In genomic region chr10:103693070-103693811, GRCh38 we compare ENCODE assay signal across 9 cellular contexts.
DNase-seq lines count a peak whose midpoint lies in the region; ATAC-seq, FAIRE-seq and TF ChIP-seq lines count a peak whose summit lies in the region.
"Had no signal": no experiment of that assay in that cellular context is flagged by ENCODE, and none has a peak within 500 bp of the region (broad histone marks: within the 10 kb centered on the region; RNA-seq: fewer than 3 reads in every experiment).

No MANE protein-coding gene starts in this region.

- H3K56ac ChIP-seq in H1 (replicated peaks; ENCODE audit: insufficient read length, low read depth, low read length): no peak overlapping the region

- intact Hi-C loops in pancreas (cut with DNase I): loop anchor here in 1 of 3 donors (10.0 kb wide), 1 partner anchor 278 kb away; no protein-coding TSS in a partner anchor
- intact Hi-C loops in right lobe of liver (cut with DNase I): loop anchor here in 1 of 2 donors (5.0 kb wide), 1 partner anchor 91 kb away; no protein-coding TSS in a partner anchor

- H2BK12ac ChIP-seq in H1 (ENCODE audit: low read depth, low read length): peak overlapping the region; percentile 75; the same call in 1 of the 2 replicates

- H3K4me1 ChIP-seq in H1 (replicated peaks in 1 of 4; ENCODE audit: control insufficient read depth in 3 of 4, insufficient read depth in 4 of 4, low read length in 3 of 4) (peaks cover 3 to 18% (median 14%) of the 10 kb centered on the region in 4 experiments), pancreas (no peaks in the 10 kb centered on the region), right lobe of liver (no peaks in the 10 kb centered on the region)

- no peak for TF ChIP-seq EP300 in H1 (IDR thresholded peaks at IDR 0.05; ENCODE audit: borderline replicate concordance in 1 of 2, low read depth in 2 of 2, low read length in 2 of 2)

- H3K4ac ChIP-seq in H1 (replicated peaks; ENCODE audit: insufficient read length, low read depth, low read length): no peak overlapping the region

- ATAC-seq in HG02870 (IDR thresholded peaks at IDR 0.05; ENCODE audit: unreplicated experiment) (peak; percentile 9), pancreas (peak in 3 of 4 donors; percentile 11 to 39 (median 35)), HG02623 (IDR thresholded peaks at IDR 0.05; ENCODE audit: unreplicated experiment) (no peak), right lobe of liver (no peak)
- ATAC-seq in activated CD4-positive, CD25-positive, alpha-beta regulatory T cell treated with anti-CD3 and anti-CD28 coated beads, Interleukin-2, amount 50 U/mL, for 24 hours: peak; percentile 28 to 32

- H3K27me3 ChIP-seq in H1 (replicated peaks in 1 of 4; ENCODE audit: control insufficient read depth in 3 of 4, extremely low read depth in 1 of 4, insufficient read depth in 3 of 4, low read length in 3 of 4) (peaks cover 7 to 37% (median 34%) of the 10 kb centered on the region in 4 experiments), pancreas (no peaks in the 10 kb centered on the region), right lobe of liver (no peaks in the 10 kb centered on the region)

- POLR2A ChIA-PET in H1 (lab: Charles Lee; ENCODE audit: partially characterized antibody): interaction anchor here (1.4 kb wide), 1 partner anchor 32 kb away, joined by 3 read pairs; no protein-coding TSS in a partner anchor

- no peak for TF ChIP-seq RAD21 in H1 (IDR thresholded peaks at IDR 0.05 in 1 of 2, conservative IDR thresholded peaks at IDR 0.05 in 1 of 2; ENCODE audit: low read depth in 2 of 2, low read length in 2 of 2)

- TF ChIP-seq CTCF in H1 (IDR thresholded peaks at IDR 0.05; ENCODE audit: control extremely low read depth in 1 of 3, insufficient read depth in 1 of 3, low read depth in 1 of 3, low read length in 3 of 3): no peak
- no peak for TF ChIP-seq CTCF in pancreas (IDR thresholded peaks at IDR 0.05)
- TF ChIP-seq CTCF in right lobe of liver (IDR thresholded peaks at IDR 0.05): no peak

- H2BK20ac ChIP-seq in H1 (ENCODE audit: low read length): no peak overlapping the region

- peak overlapping the region; percentile 69 to 97 for H3K4me2 ChIP-seq in H1 (ENCODE audit: insufficient read depth in 1 of 2, low read depth in 2 of 2, low read length in 2 of 2)

- FAIRE-seq in H1 (lab: Jason Lieb, UNC) (no peak), pancreas (lab: Jason Lieb, UNC) (no peak)

- TF ChIP-seq POLR2A in H1 (IDR thresholded peaks at IDR 0.05; ENCODE audit: control extremely low read depth in 1 of 2, low read depth in 2 of 2, low read length in 2 of 2): no peak
- no peak for TF ChIP-seq POLR2A in right lobe of liver (IDR thresholded peaks at IDR 0.05)

- H2BK15ac ChIP-seq in H1 (ENCODE audit: low read length): no peak overlapping the region

- 0 out of 2 replicates have a peak overlapping the region, but pooled peaks have one; percentile 1 for H3K18ac ChIP-seq in H1 (ENCODE audit: extremely low read depth, low read length)

- H3K79me1 ChIP-seq in H1 (ENCODE audit: low read depth, low read length): no peaks in the 10 kb centered on the region

- no peak overlapping the region for H4K5ac ChIP-seq in H1 (ENCODE audit: insufficient read length, low read depth, low read length)

- H3K4me3 ChIP-seq in H1 (ENCODE audit: extremely low read depth in 1 of 4, insufficient read depth in 2 of 4, low read depth in 3 of 4, low read length in 4 of 4): peak overlapping the region; percentile 24 to 81 (median 54)
- H3K4me3 ChIP-seq in pancreas: peak overlapping the region in 2 of 4 donors; percentile 16 to 30
- H3K4me3 ChIP-seq in right lobe of liver: no peak overlapping the region

- DNase-seq in NCI-H510A treated with DMSO at 0.1 percent for 48 hours (lab: John Stamatoyannopoulos, UW): peak; percentile 35
- DNase-seq in NCI-H510A (lab: John Stamatoyannopoulos, UW): no peak
- DNase-seq in H1 (ENCODE audit: low read depth in 1 of 2, low spot score in 2 of 2): peak in 1 of 2 experiments; percentile 68
- no peak for DNase-seq in pancreas
- DNase-seq in right lobe of liver: no peak

- 4% methylated on average over 27 of the region's 62 CpGs; no CpG with 5 or more reads in 1 of the 2 experiments for WGBS in H1 (ENCODE audit: extremely low coverage in 1 of 2, insufficient coverage in 1 of 2, insufficient read length in 1 of 2, insufficient replicate concordance in 2 of 2, low coverage in 1 of 2, low lambda C conversion rate in 2 of 2, missing lambda C conversion rate in 1 of 2), 2 experiments
- WGBS in pancreas, 2 donors: 4 to 5% methylated on average over 43 to 62 of the region's 62 CpGs
- WGBS in right lobe of liver (ENCODE audit: insufficient coverage, low coverage, low lambda C conversion rate, missing lambda C conversion rate): 48% methylated on average over 11 of the region's 62 CpGs

- H3K14ac ChIP-seq in H1 (ENCODE audit: insufficient read length): no peak overlapping the region

- H4K20me1 ChIP-seq in H1 (replicated peaks in 1 of 2; ENCODE audit: control insufficient read depth in 1 of 2, insufficient read depth in 2 of 2, low read length in 2 of 2): peaks cover 0 to 2% of the 10 kb centered on the region in 2 experiments

- H3K9ac ChIP-seq in H1 (replicated peaks in 1 of 4; ENCODE audit: extremely low read depth in 1 of 4, low read depth in 3 of 4, low read length in 3 of 4): no peak overlapping the region

- CTCF ChIA-PET in H1 (lab: Charles Lee; ENCODE audit: partially characterized antibody): no interaction called here

- no peak overlapping the region for H2AK5ac ChIP-seq in H1 (ENCODE audit: low read depth, low read length)

- no peak overlapping the region for H2BK120ac ChIP-seq in H1 (replicated peaks; ENCODE audit: low read depth, low read length)

- peaks cover 17% of the 10 kb centered on the region; the same call in 1 of the 2 replicates for H3K23me2 ChIP-seq in H1 (ENCODE audit: low read depth, low read length)

- no peaks in the 10 kb centered on the region for H3K79me2 ChIP-seq in H1 (ENCODE audit: control insufficient read depth in 1 of 2, insufficient read depth in 2 of 2, low read length in 2 of 2)

- no peak overlapping the region for H4K8ac ChIP-seq in H1 (ENCODE audit: extremely low read depth, insufficient read depth, low read length)

- H3K9me3 ChIP-seq in H1 (ENCODE audit: insufficient read depth in 2 of 2, low read depth in 1 of 2, low read length in 1 of 2) (no peaks in the 10 kb centered on the region), pancreas (no peaks in the 10 kb centered on the region), right lobe of liver (no peaks in the 10 kb centered on the region)

- no peak overlapping the region for H2BK5ac ChIP-seq in H1 (ENCODE audit: low read depth, low read length)

- H3K36me3 ChIP-seq in H1 (ENCODE audit: control insufficient read depth in 2 of 4, insufficient read depth in 4 of 4, low read length in 3 of 4) (no peaks in the 10 kb centered on the region), pancreas (no peaks in the 10 kb centered on the region), right lobe of liver (no peaks in the 10 kb centered on the region)

- H3K27ac ChIP-seq in H1 (ENCODE audit: low read depth, low read length): no peak overlapping the region
- no peak overlapping the region for H3K27ac ChIP-seq in pancreas
- no peak overlapping the region for H3K27ac ChIP-seq in right lobe of liver
- H3K27ac ChIP-seq: epithelial cell of prostate had no signal

- H3K23ac ChIP-seq in H1 (ENCODE audit: insufficient read length): no peak overlapping the region

- H2AFZ ChIP-seq in H1 (ENCODE audit: low read length): no peak overlapping the region

- no peak overlapping the region for H4K91ac ChIP-seq in H1 (replicated peaks; ENCODE audit: insufficient read length, low read length)

TF ChIP-seq in H1, 55 proteins besides CTCF, POLR2A, EP300 and RAD21:
- TF ChIP-seq TEAD4 (IDR thresholded peaks at IDR 0.05; ENCODE audit: low read depth, low read length) (no peak), EZH2 (IDR thresholded peaks at IDR 0.05; ENCODE audit: low read depth, low read length, severe bottlenecking) (peak; percentile 32), KDM1A (IDR thresholded peaks at IDR 0.05; ENCODE audit: borderline replicate concordance, low read length) (0 out of 2 replicates have a peak, but pooled peaks have one; percentile 61)

Comparison
In these comparisons a context has a peak if more than half of its experiments do, and no peak if none do; other contexts are left out.
1. ATAC-seq: peak in HG02870 (single experiment), activated CD4-positive, CD25-positive, alpha-beta regulatory T cell treated with anti-CD3 and anti-CD28 coated beads, Interleukin-2, amount 50 U/mL, for 24 hours (2 of 2) and pancreas (3 of 4); none in HG02623 (single experiment) and right lobe of liver (0 of 4).
2. H3K4me3 ChIP-seq: peak in H1 (4 of 4); none in right lobe of liver (0 of 3).